1 cellular context compared by ENCODE assay signal in the genomic region with DNA sequence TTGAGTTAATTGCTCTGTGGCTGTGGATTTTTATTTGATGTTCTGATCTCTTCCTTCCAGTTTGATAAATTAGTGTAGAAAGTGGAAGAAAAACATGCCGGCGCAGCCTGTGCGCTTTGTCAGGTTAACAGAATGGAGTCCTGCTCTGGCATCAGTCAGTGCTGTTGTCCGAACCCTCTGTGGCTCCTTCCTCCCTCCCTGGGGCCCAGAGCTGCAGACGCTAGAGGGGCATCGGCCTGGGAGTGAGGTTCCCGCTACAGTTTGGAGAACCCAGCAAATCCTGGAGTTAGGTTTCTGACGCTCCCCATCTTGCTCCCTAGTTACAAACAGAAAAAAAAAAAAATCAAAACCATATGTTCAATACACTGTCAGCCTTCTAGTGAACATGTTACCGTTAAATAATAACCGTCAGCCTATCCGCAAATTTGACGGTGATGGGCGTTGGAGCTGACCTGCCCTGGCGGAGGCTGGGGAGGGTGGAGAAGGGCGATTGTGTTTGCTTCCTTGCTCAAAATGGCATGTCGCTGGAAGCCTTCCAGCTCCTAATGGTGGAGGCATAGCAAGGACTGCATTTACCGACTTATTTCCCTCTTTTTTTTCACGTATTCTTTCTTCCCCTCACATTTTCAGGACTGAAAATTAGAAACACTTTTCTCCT.
TF ChIP-seq lines count a peak whose summit lies in the region.

No MANE protein-coding gene starts in this region.

TF ChIP-seq in HepG2, 621 proteins besides CTCF, POLR2A, EP300 and RAD21:
- TF ChIP-seq, protein P1, sequence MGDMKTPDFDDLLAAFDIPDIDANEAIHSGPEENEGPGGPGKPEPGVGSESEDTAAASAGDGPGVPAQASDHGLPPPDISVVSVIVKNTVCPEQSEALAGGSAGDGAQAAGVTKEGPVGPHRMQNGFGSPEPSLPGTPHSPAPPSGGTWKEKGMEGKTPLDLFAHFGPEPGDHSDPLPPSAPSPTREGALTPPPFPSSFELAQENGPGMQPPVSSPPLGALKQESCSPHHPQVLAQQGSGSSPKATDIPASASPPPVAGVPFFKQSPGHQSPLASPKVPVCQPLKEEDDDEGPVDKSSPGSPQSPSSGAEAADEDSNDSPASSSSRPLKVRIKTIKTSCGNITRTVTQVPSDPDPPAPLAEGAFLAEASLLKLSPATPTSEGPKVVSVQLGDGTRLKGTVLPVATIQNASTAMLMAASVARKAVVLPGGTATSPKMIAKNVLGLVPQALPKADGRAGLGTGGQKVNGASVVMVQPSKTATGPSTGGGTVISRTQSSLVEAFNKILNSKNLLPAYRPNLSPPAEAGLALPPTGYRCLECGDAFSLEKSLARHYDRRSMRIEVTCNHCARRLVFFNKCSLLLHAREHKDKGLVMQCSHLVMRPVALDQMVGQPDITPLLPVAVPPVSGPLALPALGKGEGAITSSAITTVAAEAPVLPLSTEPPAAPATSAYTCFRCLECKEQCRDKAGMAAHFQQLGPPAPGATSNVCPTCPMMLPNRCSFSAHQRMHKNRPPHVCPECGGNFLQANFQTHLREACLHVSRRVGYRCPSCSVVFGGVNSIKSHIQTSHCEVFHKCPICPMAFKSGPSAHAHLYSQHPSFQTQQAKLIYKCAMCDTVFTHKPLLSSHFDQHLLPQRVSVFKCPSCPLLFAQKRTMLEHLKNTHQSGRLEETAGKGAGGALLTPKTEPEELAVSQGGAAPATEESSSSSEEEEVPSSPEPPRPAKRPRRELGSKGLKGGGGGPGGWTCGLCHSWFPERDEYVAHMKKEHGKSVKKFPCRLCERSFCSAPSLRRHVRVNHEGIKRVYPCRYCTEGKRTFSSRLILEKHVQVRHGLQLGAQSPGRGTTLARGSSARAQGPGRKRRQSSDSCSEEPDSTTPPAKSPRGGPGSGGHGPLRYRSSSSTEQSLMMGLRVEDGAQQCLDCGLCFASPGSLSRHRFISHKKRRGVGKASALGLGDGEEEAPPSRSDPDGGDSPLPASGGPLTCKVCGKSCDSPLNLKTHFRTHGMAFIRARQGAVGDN (CRISPR knock-in tag; IDR thresholded peaks at IDR 0.05), result peak; percentile 22; the same call in 1 of the 2 replicates
- TF ChIP-seq SMYD3 (CRISPR knock-in tag; IDR thresholded peaks at IDR 0.05) (no peak), ETV6 (CRISPR knock-in tag; conservative IDR thresholded peaks at IDR 0.05) (no peak), RBM22 (optimal IDR thresholded peaks at IDR 0.05; ENCODE audit: low read length) (peak; percentile 46), FOXA3 (CRISPR knock-in tag; IDR thresholded peaks at IDR 0.05) (no peak), TOPORS (CRISPR knock-in tag; IDR thresholded peaks at IDR 0.05) (no peak), ZNF616 (CRISPR knock-in tag; IDR thresholded peaks at IDR 0.05; ENCODE audit: low read depth) (no peak), MAZ (IDR thresholded peaks at IDR 0.05; ENCODE audit: borderline replicate concordance, low read depth, low read length) (no peak), MAZ (CRISPR knock-in tag; IDR thresholded peaks at IDR 0.05; ENCODE audit: low read depth) (no peak), ZNF317 (CRISPR knock-in tag; IDR thresholded peaks at IDR 0.05) (no peak), HNRNPH1 (optimal IDR thresholded peaks at IDR 0.05; ENCODE audit: low read depth, low read length) (no peak), ZNF644 (CRISPR knock-in tag; IDR thresholded peaks at IDR 0.05; ENCODE audit: low read depth) (no peak), ZNF589 (CRISPR knock-in tag; conservative IDR thresholded peaks at IDR 0.05) (no peak), TCF7 (IDR thresholded peaks at IDR 0.05; ENCODE audit: low read depth) (no peak), SUZ12 (IDR thresholded peaks at IDR 0.05; ENCODE audit: low read depth, low read length) (no peak), ZNF557 (CRISPR knock-in tag; IDR thresholded peaks at IDR 0.05) (no peak), ZNF34 (CRISPR knock-in tag; IDR thresholded peaks at IDR 0.05; ENCODE audit: borderline replicate concordance) (no peak), GLI4 (CRISPR knock-in tag; IDR thresholded peaks at IDR 0.05; ENCODE audit: borderline replicate concordance) (no peak), ZNF891 (CRISPR knock-in tag; IDR thresholded peaks at IDR 0.05) (no peak), ATRX (CRISPR knock-in tag; IDR thresholded peaks at IDR 0.05; ENCODE audit: borderline replicate concordance) (no peak), BORCS8-MEF2B (CRISPR knock-in tag; IDR thresholded peaks at IDR 0.05) (no peak), POGZ (CRISPR knock-in tag; IDR thresholded peaks at IDR 0.05) (0 out of 2 replicates have a peak, but pooled peaks have one; percentile 27), ZBTB38 (CRISPR knock-in tag; IDR thresholded peaks at IDR 0.05) (peak; percentile 72; the same call in 1 of the 2 replicates), ZFP36 (IDR thresholded peaks at IDR 0.05; ENCODE audit: borderline replicate concordance, low read depth, low read length, partially characterized antibody) (no peak), ZNF570 (CRISPR knock-in tag; IDR thresholded peaks at IDR 0.05; ENCODE audit: borderline replicate concordance) (no peak), ZNF260 (CRISPR knock-in tag; IDR thresholded peaks at IDR 0.05; ENCODE audit: borderline replicate concordance, low read depth) (no peak), TCF7L2 (IDR thresholded peaks at IDR 0.05; ENCODE audit: low read depth, low read length) (no peak), ZNF547 (CRISPR knock-in tag; IDR thresholded peaks at IDR 0.05) (no peak)
- TF ChIP-seq, protein P2, sequence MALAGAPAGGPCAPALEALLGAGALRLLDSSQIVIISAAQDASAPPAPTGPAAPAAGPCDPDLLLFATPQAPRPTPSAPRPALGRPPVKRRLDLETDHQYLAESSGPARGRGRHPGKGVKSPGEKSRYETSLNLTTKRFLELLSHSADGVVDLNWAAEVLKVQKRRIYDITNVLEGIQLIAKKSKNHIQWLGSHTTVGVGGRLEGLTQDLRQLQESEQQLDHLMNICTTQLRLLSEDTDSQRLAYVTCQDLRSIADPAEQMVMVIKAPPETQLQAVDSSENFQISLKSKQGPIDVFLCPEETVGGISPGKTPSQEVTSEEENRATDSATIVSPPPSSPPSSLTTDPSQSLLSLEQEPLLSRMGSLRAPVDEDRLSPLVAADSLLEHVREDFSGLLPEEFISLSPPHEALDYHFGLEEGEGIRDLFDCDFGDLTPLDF (CRISPR knock-in tag; IDR thresholded peaks at IDR 0.05), result no peak
- TF ChIP-seq, protein P3, sequence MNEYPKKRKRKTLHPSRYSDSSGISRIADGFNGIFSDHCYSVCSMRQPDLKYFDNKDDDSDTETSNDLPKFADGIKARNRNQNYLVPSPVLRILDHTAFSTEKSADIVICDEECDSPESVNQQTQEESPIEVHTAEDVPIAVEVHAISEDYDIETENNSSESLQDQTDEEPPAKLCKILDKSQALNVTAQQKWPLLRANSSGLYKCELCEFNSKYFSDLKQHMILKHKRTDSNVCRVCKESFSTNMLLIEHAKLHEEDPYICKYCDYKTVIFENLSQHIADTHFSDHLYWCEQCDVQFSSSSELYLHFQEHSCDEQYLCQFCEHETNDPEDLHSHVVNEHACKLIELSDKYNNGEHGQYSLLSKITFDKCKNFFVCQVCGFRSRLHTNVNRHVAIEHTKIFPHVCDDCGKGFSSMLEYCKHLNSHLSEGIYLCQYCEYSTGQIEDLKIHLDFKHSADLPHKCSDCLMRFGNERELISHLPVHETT (CRISPR knock-in tag; conservative IDR thresholded peaks at IDR 0.05), result no peak
- TF ChIP-seq, protein P4, sequence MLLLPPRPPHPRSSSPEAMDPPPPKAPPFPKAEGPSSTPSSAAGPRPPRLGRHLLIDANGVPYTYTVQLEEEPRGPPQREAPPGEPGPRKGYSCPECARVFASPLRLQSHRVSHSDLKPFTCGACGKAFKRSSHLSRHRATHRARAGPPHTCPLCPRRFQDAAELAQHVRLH (CRISPR knock-in tag; IDR thresholded peaks at IDR 0.05; ENCODE audit: borderline replicate concordance, low read depth), result no peak
- TF ChIP-seq, protein P5, sequence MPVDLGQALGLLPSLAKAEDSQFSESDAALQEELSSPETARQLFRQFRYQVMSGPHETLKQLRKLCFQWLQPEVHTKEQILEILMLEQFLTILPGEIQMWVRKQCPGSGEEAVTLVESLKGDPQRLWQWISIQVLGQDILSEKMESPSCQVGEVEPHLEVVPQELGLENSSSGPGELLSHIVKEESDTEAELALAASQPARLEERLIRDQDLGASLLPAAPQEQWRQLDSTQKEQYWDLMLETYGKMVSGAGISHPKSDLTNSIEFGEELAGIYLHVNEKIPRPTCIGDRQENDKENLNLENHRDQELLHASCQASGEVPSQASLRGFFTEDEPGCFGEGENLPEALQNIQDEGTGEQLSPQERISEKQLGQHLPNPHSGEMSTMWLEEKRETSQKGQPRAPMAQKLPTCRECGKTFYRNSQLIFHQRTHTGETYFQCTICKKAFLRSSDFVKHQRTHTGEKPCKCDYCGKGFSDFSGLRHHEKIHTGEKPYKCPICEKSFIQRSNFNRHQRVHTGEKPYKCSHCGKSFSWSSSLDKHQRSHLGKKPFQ (CRISPR knock-in tag; IDR thresholded peaks at IDR 0.05; ENCODE audit: insufficient replicate concordance), result no peak
- TF ChIP-seq, protein P6, sequence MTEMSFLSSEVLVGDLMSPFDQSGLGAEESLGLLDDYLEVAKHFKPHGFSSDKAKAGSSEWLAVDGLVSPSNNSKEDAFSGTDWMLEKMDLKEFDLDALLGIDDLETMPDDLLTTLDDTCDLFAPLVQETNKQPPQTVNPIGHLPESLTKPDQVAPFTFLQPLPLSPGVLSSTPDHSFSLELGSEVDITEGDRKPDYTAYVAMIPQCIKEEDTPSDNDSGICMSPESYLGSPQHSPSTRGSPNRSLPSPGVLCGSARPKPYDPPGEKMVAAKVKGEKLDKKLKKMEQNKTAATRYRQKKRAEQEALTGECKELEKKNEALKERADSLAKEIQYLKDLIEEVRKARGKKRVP (CRISPR knock-in tag; IDR thresholded peaks at IDR 0.05), result no peak
- TF ChIP-seq, protein P7, sequence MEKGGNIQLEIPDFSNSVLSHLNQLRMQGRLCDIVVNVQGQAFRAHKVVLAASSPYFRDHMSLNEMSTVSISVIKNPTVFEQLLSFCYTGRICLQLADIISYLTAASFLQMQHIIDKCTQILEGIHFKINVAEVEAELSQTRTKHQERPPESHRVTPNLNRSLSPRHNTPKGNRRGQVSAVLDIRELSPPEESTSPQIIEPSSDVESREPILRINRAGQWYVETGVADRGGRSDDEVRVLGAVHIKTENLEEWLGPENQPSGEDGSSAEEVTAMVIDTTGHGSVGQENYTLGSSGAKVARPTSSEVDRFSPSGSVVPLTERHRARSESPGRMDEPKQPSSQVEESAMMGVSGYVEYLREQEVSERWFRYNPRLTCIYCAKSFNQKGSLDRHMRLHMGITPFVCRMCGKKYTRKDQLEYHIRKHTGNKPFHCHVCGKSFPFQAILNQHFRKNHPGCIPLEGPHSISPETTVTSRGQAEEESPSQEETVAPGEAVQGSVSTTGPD (CRISPR knock-in tag; IDR thresholded peaks at IDR 0.05), result no peak
- TF ChIP-seq, protein P8, sequence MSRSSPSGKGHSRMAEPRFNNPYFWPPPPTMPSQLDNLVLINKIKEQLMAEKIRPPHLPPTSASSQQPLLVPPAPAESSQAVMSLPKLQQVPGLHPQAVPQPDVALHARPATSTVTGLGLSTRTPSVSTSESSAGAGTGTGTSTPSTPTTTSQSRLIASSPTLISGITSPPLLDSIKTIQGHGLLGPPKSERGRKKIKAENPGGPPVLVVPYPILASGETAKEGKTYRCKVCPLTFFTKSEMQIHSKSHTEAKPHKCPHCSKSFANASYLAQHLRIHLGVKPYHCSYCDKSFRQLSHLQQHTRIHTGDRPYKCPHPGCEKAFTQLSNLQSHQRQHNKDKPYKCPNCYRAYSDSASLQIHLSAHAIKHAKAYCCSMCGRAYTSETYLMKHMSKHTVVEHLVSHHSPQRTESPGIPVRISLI (CRISPR knock-in tag; IDR thresholded peaks at IDR 0.05; ENCODE audit: borderline replicate concordance), result no peak
- TF ChIP-seq, protein P9, sequence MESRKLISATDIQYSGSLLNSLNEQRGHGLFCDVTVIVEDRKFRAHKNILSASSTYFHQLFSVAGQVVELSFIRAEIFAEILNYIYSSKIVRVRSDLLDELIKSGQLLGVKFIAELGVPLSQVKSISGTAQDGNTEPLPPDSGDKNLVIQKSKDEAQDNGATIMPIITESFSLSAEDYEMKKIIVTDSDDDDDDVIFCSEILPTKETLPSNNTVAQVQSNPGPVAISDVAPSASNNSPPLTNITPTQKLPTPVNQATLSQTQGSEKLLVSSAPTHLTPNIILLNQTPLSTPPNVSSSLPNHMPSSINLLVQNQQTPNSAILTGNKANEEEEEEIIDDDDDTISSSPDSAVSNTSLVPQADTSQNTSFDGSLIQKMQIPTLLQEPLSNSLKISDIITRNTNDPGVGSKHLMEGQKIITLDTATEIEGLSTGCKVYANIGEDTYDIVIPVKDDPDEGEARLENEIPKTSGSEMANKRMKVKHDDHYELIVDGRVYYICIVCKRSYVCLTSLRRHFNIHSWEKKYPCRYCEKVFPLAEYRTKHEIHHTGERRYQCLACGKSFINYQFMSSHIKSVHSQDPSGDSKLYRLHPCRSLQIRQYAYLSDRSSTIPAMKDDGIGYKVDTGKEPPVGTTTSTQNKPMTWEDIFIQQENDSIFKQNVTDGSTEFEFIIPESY (CRISPR knock-in tag; IDR thresholded peaks at IDR 0.05), result peak; percentile 82
TF ChIP-seq in HepG2: peak in this region for 5.
